Comparison of ENCODE assay signal across 8 cellular contexts in genomic region chr17:56834380-56835258, GRCh38. TPM values are rescaled to one million over a fixed set of nuclear protein-coding genes. Genes with fewer than 3 reads are reported as not detected.
DNase-seq lines count a peak whose midpoint lies in the region; ATAC-seq, FAIRE-seq and TF ChIP-seq lines count a peak whose summit lies in the region.

No MANE protein-coding gene starts in this region.

- H3K4me3 Mint-ChIP-seq in activated CD4-positive, alpha-beta T cell treated with anti-CD3 and anti-CD28 coated beads, Interleukin-2, amount 10 ng/mL, durations not matched to agents 24 days and 14 days, result peak overlapping the region; percentile 98

- TF ChIP-seq POLR2A in GM12891 (IDR thresholded peaks at IDR 0.05; ENCODE audit: low read depth, low read length), result no peak

- DNase-seq in GM12891 (ENCODE audit: insufficient read length, low spot score) (peak; percentile 42), NCI-H2081 (lab: John Stamatoyannopoulos, UW) (peak; percentile 53 to 69), coronary artery (ENCODE audit: low spot score) (no peak), lung microvascular endothelial cell (ENCODE audit: low read depth in 2 of 2) (peak; percentile 45 to 69), DMS114 treated with DMSO at 0.1 percent for 48 hours (lab: John Stamatoyannopoulos, UW; ENCODE audit: unreplicated experiment) (no peak)
- peak; percentile 92 for DNase-seq in activated CD4-positive, alpha-beta T cell treated with anti-CD3 and anti-CD28 coated beads, Interleukin-2, amount 10 ng/mL, durations not matched to agents 24 days and 14 days
- DNase-seq in stimulated activated CD8-positive, alpha-beta memory T cell treated with anti-CD3 and anti-CD28 coated beads, Interleukin-12 subunit alpha, Interleukin-12 subunit beta, amount 100 ng/mL, for 24 hours (ENCODE audit: extremely low read depth), result peak; percentile 31

- TF ChIP-seq CTCF in coronary artery (IDR thresholded peaks at IDR 0.05), result no peak

- no peaks in the 10 kb centered on the region for H3K9me3 Mint-ChIP-seq in activated CD4-positive, alpha-beta T cell treated with anti-CD3 and anti-CD28 coated beads, Interleukin-2, amount 10 ng/mL, durations not matched to agents 24 days and 14 days

- peak overlapping the region; percentile 78 for H3K4me3 ChIP-seq in coronary artery

- H3K4me1 Mint-ChIP-seq in activated CD4-positive, alpha-beta T cell treated with anti-CD3 and anti-CD28 coated beads, Interleukin-2, amount 10 ng/mL, durations not matched to agents 24 days and 14 days, result peaks cover 54% of the 10 kb centered on the region

- peak overlapping the region; percentile 96 for H3K27ac Mint-ChIP-seq in activated CD4-positive, alpha-beta T cell treated with anti-CD3 and anti-CD28 coated beads, Interleukin-2, amount 10 ng/mL, durations not matched to agents 24 days and 14 days

- H3K27ac ChIP-seq in coronary artery, result peak overlapping the region; percentile 73 to 90

- no peaks in the 10 kb centered on the region for H3K27me3 Mint-ChIP-seq in activated CD4-positive, alpha-beta T cell treated with anti-CD3 and anti-CD28 coated beads, Interleukin-2, amount 10 ng/mL, durations not matched to agents 24 days and 14 days

- peak; percentile 30 for ATAC-seq in HG02642 (IDR thresholded peaks at IDR 0.05; ENCODE audit: poor library complexity, unreplicated experiment)

- peak; percentile 95 for FAIRE-seq in GM12891 (lab: Jason Lieb, UNC)

- peaks cover 44% of the 10 kb centered on the region for H3K36me3 Mint-ChIP-seq in activated CD4-positive, alpha-beta T cell treated with anti-CD3 and anti-CD28 coated beads, Interleukin-2, amount 10 ng/mL, durations not matched to agents 24 days and 14 days (ENCODE audit: low read depth)

- intact Hi-C loops in activated CD4-positive, alpha-beta T cell treated with anti-CD3 and anti-CD28 coated beads, Interleukin-2, amount 10 ng/mL, durations not matched to agents 24 days and 14 days (cut with micrococcal nuclease), result loop anchor here (5.0 kb wide), 2 partner anchors 108 to 253 kb away; partner anchors contain the start of gene AKAP1

TF ChIP-seq in GM12891, 5 proteins besides CTCF, POLR2A, EP300 and RAD21:
- TF ChIP-seq PAX5 (IDR thresholded peaks at IDR 0.05; ENCODE audit: insufficient read depth, low read length, severe bottlenecking), result peak; percentile 13
- no peak for TF ChIP-seq POLR2AphosphoS5 (IDR thresholded peaks at IDR 0.05; ENCODE audit: low read depth, low read length)

RNA-seq across cellular contexts. Expression of gene DGKE, which starts 0.7 kb away (rescaled TPM):
- 4.0 TPM for polyA plus RNA-seq in GM12891 (2012; ENCODE audit: low read depth, missing spikeins)
- total RNA-seq in activated CD4-positive, alpha-beta T cell treated with anti-CD3 and anti-CD28 coated beads, Interleukin-2, amount 10 ng/mL, durations not matched to agents 24 days and 14 days, result 33.0 and 33.6 TPM in 2 replicates
- 6.5 and 16.3 TPM in 2 replicates for total RNA-seq in lung microvascular endothelial cell

RNA-seq across cellular contexts. Expression of gene C17orf67, which starts 0.9 kb away (rescaled TPM):
- 0.54 TPM for polyA plus RNA-seq in GM12891 (2012; ENCODE audit: low read depth, missing spikeins)
- 3.7 and 4.4 TPM in 2 replicates for total RNA-seq in activated CD4-positive, alpha-beta T cell treated with anti-CD3 and anti-CD28 coated beads, Interleukin-2, amount 10 ng/mL, durations not matched to agents 24 days and 14 days
- total RNA-seq in lung microvascular endothelial cell, result 3.5 and 18.1 TPM in 2 replicates

Comparison
In these comparisons a context has a peak if more than half of its experiments do, and no peak if none do; other contexts are left out.
1. DNase-seq: peak in GM12891 (single experiment), NCI-H2081 (2 of 2), activated CD4-positive, alpha-beta T cell treated with anti-CD3 and anti-CD28 coated beads, Interleukin-2, amount 10 ng/mL, durations not matched to agents 24 days and 14 days (single experiment), lung microvascular endothelial cell (2 of 2) and stimulated activated CD8-positive, alpha-beta memory T cell treated with anti-CD3 and anti-CD28 coated beads, Interleukin-12 subunit alpha, Interleukin-12 subunit beta, amount 100 ng/mL, for 24 hours (single experiment); none in coronary artery (single experiment) and DMS114 treated with DMSO at 0.1 percent for 48 hours (single experiment).